In the genomic region with DNA sequence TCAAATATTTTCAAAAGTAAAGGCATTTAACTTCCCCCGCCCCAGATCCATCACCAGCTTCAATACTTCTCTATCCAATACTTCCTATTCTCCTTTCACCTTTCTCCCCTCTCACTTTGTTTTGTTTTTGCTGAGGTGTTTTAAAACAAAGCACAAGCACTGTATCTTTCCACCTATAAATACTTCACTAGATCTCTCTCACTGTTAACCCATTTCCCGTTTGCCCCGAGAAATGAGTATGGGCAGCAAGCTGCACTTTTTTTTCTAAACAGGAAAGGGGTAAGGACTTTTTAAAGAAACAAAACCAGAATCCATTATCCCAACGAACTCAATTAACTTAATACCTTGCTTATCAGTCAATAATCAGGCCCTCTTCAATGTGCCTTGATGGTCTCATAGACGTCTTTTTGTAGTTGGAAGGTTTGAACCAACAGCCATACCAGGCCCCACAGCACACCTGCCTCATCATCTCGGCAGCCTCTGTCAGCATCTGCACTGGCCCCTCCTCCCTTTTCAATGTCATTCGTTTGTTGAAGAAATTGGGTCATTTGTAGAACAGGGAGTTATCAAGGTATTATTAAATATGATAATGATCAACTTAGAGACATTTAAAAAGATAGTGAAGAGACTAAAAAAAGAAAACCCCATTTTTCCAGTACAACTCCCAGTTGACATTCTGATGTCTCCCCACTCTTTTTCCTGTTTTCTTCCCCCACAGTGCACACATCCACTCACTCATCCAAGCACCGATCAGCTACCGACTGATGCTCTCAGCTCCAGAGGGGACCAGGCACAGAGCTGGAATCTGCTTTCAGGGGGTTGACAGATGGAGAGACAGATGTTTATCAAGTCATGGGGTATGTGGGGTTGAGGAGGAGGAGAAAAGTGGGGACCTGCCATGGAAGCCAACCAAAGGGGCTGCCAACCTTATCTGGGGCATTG, we compare ENCODE assay signal across 16 cellular contexts.
"Had no signal": no experiment of that assay in that cellular context is flagged by ENCODE, and none has a peak within 500 bp of the region (broad histone marks: within the 10 kb centered on the region; RNA-seq: fewer than 3 reads in every experiment).

No MANE protein-coding gene starts in this region.

- H3K36me3 Mint-ChIP-seq: memory B cell had no signal

- H3K36me3 ChIP-seq: heart right ventricle, transverse colon had no signal

- H3K27ac ChIP-seq: coronary artery, heart right ventricle, psoas muscle, transverse colon had no signal

- H3K4me3 Mint-ChIP-seq: memory B cell had no signal

- H3K4me3 ChIP-seq: coronary artery, heart right ventricle, psoas muscle, transverse colon had no signal

- H3K27ac Mint-ChIP-seq: memory B cell had no signal

- H3K4me1 ChIP-seq: heart right ventricle, psoas muscle, transverse colon had no signal

- H3K9me3 ChIP-seq: heart right ventricle, psoas muscle, transverse colon had no signal

- FAIRE-seq: frontal cortex had no signal

- H3K27me3 ChIP-seq: heart right ventricle, transverse colon had no signal

- ATAC-seq: heart right ventricle, left lobe of liver, psoas muscle, sciatic nerve had no signal

- DNase-seq: activated CD4-positive, alpha-beta T cell treated with anti-CD3 and anti-CD28 coated beads, Interleukin-2, amount 50 U/mL, for 1 hour; activated naive CD4-positive, alpha-beta T cell treated with Interleukin-2 at 50 U/mL for 16 hours; activated T-cell treated with anti-CD3 and anti-CD28 coated beads, Interleukin-2, amount 50 U/mL, for 48 hours; effector memory CD4-positive, alpha-beta T cell; heart right ventricle; islet precursor cell; psoas muscle; stimulated activated CD4-positive, alpha-beta T cell treated with anti-CD3 and anti-CD28 coated beads, Interleukin-2, amount 100 ng/mL, for 24 hours; stimulated activated naive CD4-positive, alpha-beta T cell; substantia nigra; transverse colon had no signal
